Comparison of ENCODE assay signal across 37 cellular contexts in genomic region chr2:186537019-186537418, GRCh38.
"Had no signal": no experiment of that assay in that cellular context is flagged by ENCODE, and none has a peak within 500 bp of the region (broad histone marks: within the 10 kb centered on the region; RNA-seq: fewer than 3 reads in every experiment).

No MANE protein-coding gene starts in this region.

- H3K27me3 ChIP-seq: adrenal gland, body of pancreas, brain microvascular endothelial cell, breast epithelium had no signal

- H3K27ac Mint-ChIP-seq: activated B cell treated with CpG ODN at 0.5 μM for 24 hours; activated CD4-positive, alpha-beta memory T cell treated with anti-CD3 and anti-CD28 coated beads for 36 hours; activated CD4-positive, alpha-beta T cell treated with anti-CD3 and anti-CD28 coated beads, Interleukin-2, amount 10 ng/mL, durations not matched to agents 24 days and 14 days; activated CD8-positive, alpha-beta T cell treated with anti-CD3 and anti-CD28 coated beads for 36 hours; activated naive CD4-positive, alpha-beta T cell treated with anti-CD3 and anti-CD28 coated beads for 36 hours; activated naive CD4-positive, alpha-beta T cell treated with anti-CD3 and anti-CD28 coated beads, Interleukin-2, amount 50 U/mL, for 72 hours; activated naive CD8-positive, alpha-beta T cell treated with anti-CD3 and anti-CD28 coated beads for 36 hours; activated T-cell treated with anti-CD3 and anti-CD28 coated beads, Interleukin-2, amount 50 U/mL, for 72 hours; activated T-helper 1 cell treated with anti-CD3 and anti-CD28 coated beads, Interleukin-12 subunit alpha, Interleukin-12 subunit beta, Interleukin-2, Interleukin-4 antibody, amounts not matched to agents 30 ng/mL and 10 ng/mL and 1 ng/mL, durations not matched to agents 14 hours and 24 hours and 36 hours; activated T-helper 17 cell treated with anti-CD3 and anti-CD28 coated beads, Interleukin-2, amount 50 U/mL, for 72 hours; T-helper 1 cell treated with Interleukin-12 subunit alpha and Interleukin-12 subunit beta and Interleukin-4 antibody, amounts not matched to agents 30 μg/mL and 1 μg/mL, for 36 hours; T-helper 2 cell treated with Interferon-gamma antibody and Interleukin-4, amounts not matched to agents 5 μg/mL and 100 μg/mL, for 36 hours had no signal

- ATAC-seq: activated CD8-positive, alpha-beta T cell treated with anti-CD3 and anti-CD28 coated beads for 36 hours; activated naive CD4-positive, alpha-beta T cell treated with anti-CD3 and anti-CD28 coated beads, Interleukin-2, amount 50 U/mL, for 72 hours; activated T-cell treated with anti-CD3 and anti-CD28 coated beads, Interleukin-2, amount 50 U/mL, for 4 hours; activated T-cell treated with anti-CD3 and anti-CD28 coated beads, Interleukin-2, amount 50 U/mL, for 72 hours; activated T-helper 17 cell treated with anti-CD3 and anti-CD28 coated beads, Interleukin-2, amount 50 U/mL, for 72 hours; body of pancreas had no signal

- H3K4me3 ChIP-seq: adrenal gland, body of pancreas, breast epithelium had no signal

- H3K36me3 ChIP-seq: adrenal gland, brain microvascular endothelial cell, breast epithelium had no signal

- H3K9me3 ChIP-seq: adrenal gland, body of pancreas, breast epithelium had no signal

- H3K27ac ChIP-seq: adrenal gland, body of pancreas, brain microvascular endothelial cell, breast epithelium, VCaP had no signal

- DNase-seq: activated B cell treated with CpG ODN at 0.5 μM for 24 hours; activated CD4-positive, alpha-beta memory T cell treated with anti-CD3 and anti-CD28 coated beads for 36 hours; activated CD4-positive, alpha-beta T cell treated with anti-CD3 and anti-CD28 coated beads for 4 hours; activated CD4-positive, alpha-beta T cell treated with anti-CD3 and anti-CD28 coated beads, Interleukin-2, amount 10 ng/mL, durations not matched to agents 24 days and 14 days; activated CD4-positive, alpha-beta T cell treated with anti-CD3 and anti-CD28 coated beads, Interleukin-2, amount 50 U/mL, for 1 hour; activated CD4-positive, alpha-beta T cell treated with anti-CD3 and anti-CD28 coated beads, Interleukin-2, amount 50 U/mL, for 4 hours; activated CD4-positive, CD25-positive, alpha-beta regulatory T cell treated with anti-CD3 and anti-CD28 coated beads, Interleukin-2, amount 50 U/mL, for 72 hours; activated CD8-positive, alpha-beta memory T cell treated with anti-CD3 and anti-CD28 coated beads, Interleukin-2, amount 50 U/mL, for 4 hours; activated CD8-positive, alpha-beta T cell treated with anti-CD3 and anti-CD28 coated beads for 36 hours; activated effector memory CD4-positive, alpha-beta T cell treated with anti-CD3 and anti-CD28 coated beads, Interleukin-2, amount 50 U/mL, for 16 hours; activated gamma-delta T cell treated with Interleukin-2 at 50 U/mL for 16 hours; activated naive CD4-positive, alpha-beta T cell; activated naive CD4-positive, alpha-beta T cell treated with anti-CD3 and anti-CD28 coated beads for 36 hours; activated naive CD4-positive, alpha-beta T cell treated with anti-CD3 and anti-CD28 coated beads, Interleukin-2, amount 50 U/mL, for 16 hours; activated naive CD8-positive, alpha-beta T cell treated with anti-CD3 and anti-CD28 coated beads for 36 hours; activated T-cell treated with anti-CD3 and anti-CD28 coated beads for 4 hours; activated T-cell treated with anti-CD3 and anti-CD28 coated beads, Interleukin-2, amount 50 U/mL, for 1 hour; activated T-cell treated with anti-CD3 and anti-CD28 coated beads, Interleukin-2, amount 50 U/mL, for 4 hours; activated T-cell treated with anti-CD3 and anti-CD28 coated beads, Interleukin-2, amount 50 U/mL, for 72 hours; adrenal gland; amniotic stem cell; aorta; body of pancreas; brain microvascular endothelial cell; central memory CD4-positive, alpha-beta T cell; T-helper 1 cell; T-helper 2 cell; T-helper 9 cell had no signal

- H3K4me3 Mint-ChIP-seq: activated B cell treated with CpG ODN at 0.5 μM for 24 hours; activated CD4-positive, alpha-beta memory T cell treated with anti-CD3 and anti-CD28 coated beads for 36 hours; activated CD4-positive, alpha-beta T cell treated with anti-CD3 and anti-CD28 coated beads, Interleukin-2, amount 10 ng/mL, durations not matched to agents 24 days and 14 days; activated CD8-positive, alpha-beta T cell treated with anti-CD3 and anti-CD28 coated beads for 36 hours; activated naive CD4-positive, alpha-beta T cell treated with anti-CD3 and anti-CD28 coated beads for 36 hours; activated naive CD8-positive, alpha-beta T cell treated with anti-CD3 and anti-CD28 coated beads for 36 hours; activated T-cell treated with anti-CD3 and anti-CD28 coated beads, Interleukin-2, amount 50 U/mL, for 4 hours; activated T-cell treated with anti-CD3 and anti-CD28 coated beads, Interleukin-2, amount 50 U/mL, for 72 hours; activated T-helper 1 cell treated with anti-CD3 and anti-CD28 coated beads, Interleukin-12 subunit alpha, Interleukin-12 subunit beta, Interleukin-2, Interleukin-4 antibody, amounts not matched to agents 30 ng/mL and 10 ng/mL and 1 ng/mL, durations not matched to agents 14 hours and 24 hours and 36 hours; activated T-helper 17 cell treated with anti-CD3 and anti-CD28 coated beads, Interleukin-2, amount 50 U/mL, for 72 hours; T-helper 1 cell treated with Interleukin-12 subunit alpha and Interleukin-12 subunit beta and Interleukin-4 antibody, amounts not matched to agents 30 μg/mL and 1 μg/mL, for 36 hours; T-helper 2 cell treated with Interferon-gamma antibody and Interleukin-4, amounts not matched to agents 5 μg/mL and 100 μg/mL, for 36 hours had no signal

- H3K4me1 ChIP-seq: adrenal gland, breast epithelium had no signal

- H3K9me3 Mint-ChIP-seq: activated B cell treated with CpG ODN at 0.5 μM for 24 hours; activated CD4-positive, alpha-beta memory T cell treated with anti-CD3 and anti-CD28 coated beads for 36 hours; activated CD4-positive, alpha-beta T cell treated with anti-CD3 and anti-CD28 coated beads, Interleukin-2, amount 10 ng/mL, durations not matched to agents 24 days and 14 days; activated CD8-positive, alpha-beta T cell treated with anti-CD3 and anti-CD28 coated beads for 36 hours; activated naive CD4-positive, alpha-beta T cell treated with anti-CD3 and anti-CD28 coated beads for 36 hours; activated naive CD4-positive, alpha-beta T cell treated with anti-CD3 and anti-CD28 coated beads, Interleukin-2, amount 50 U/mL, for 72 hours; activated naive CD8-positive, alpha-beta T cell treated with anti-CD3 and anti-CD28 coated beads for 36 hours; activated T-cell treated with anti-CD3 and anti-CD28 coated beads, Interleukin-2, amount 50 U/mL, for 4 hours; activated T-cell treated with anti-CD3 and anti-CD28 coated beads, Interleukin-2, amount 50 U/mL, for 72 hours; activated T-helper 1 cell treated with anti-CD3 and anti-CD28 coated beads, Interleukin-12 subunit alpha, Interleukin-12 subunit beta, Interleukin-2, Interleukin-4 antibody, amounts not matched to agents 30 ng/mL and 10 ng/mL and 1 ng/mL, durations not matched to agents 14 hours and 24 hours and 36 hours; activated T-helper 17 cell treated with anti-CD3 and anti-CD28 coated beads, Interleukin-2, amount 50 U/mL, for 72 hours; T-helper 1 cell treated with Interleukin-12 subunit alpha and Interleukin-12 subunit beta and Interleukin-4 antibody, amounts not matched to agents 30 μg/mL and 1 μg/mL, for 36 hours; T-helper 2 cell treated with Interferon-gamma antibody and Interleukin-4, amounts not matched to agents 5 μg/mL and 100 μg/mL, for 36 hours had no signal

- FAIRE-seq: astrocyte, TTC549 had no signal

- H3K36me3 Mint-ChIP-seq: activated CD4-positive, alpha-beta memory T cell treated with anti-CD3 and anti-CD28 coated beads for 36 hours; activated naive CD4-positive, alpha-beta T cell treated with anti-CD3 and anti-CD28 coated beads, Interleukin-2, amount 50 U/mL, for 72 hours; activated naive CD8-positive, alpha-beta T cell treated with anti-CD3 and anti-CD28 coated beads for 36 hours had no signal

- H3K4me1 Mint-ChIP-seq: activated B cell treated with CpG ODN at 0.5 μM for 24 hours; activated CD4-positive, alpha-beta T cell treated with anti-CD3 and anti-CD28 coated beads, Interleukin-2, amount 10 ng/mL, durations not matched to agents 24 days and 14 days; activated naive CD8-positive, alpha-beta T cell treated with anti-CD3 and anti-CD28 coated beads for 36 hours; activated T-helper 17 cell treated with anti-CD3 and anti-CD28 coated beads, Interleukin-2, amount 50 U/mL, for 72 hours had no signal
